Comparison of ENCODE assay signal across 8 cellular contexts in the genomic region with DNA sequence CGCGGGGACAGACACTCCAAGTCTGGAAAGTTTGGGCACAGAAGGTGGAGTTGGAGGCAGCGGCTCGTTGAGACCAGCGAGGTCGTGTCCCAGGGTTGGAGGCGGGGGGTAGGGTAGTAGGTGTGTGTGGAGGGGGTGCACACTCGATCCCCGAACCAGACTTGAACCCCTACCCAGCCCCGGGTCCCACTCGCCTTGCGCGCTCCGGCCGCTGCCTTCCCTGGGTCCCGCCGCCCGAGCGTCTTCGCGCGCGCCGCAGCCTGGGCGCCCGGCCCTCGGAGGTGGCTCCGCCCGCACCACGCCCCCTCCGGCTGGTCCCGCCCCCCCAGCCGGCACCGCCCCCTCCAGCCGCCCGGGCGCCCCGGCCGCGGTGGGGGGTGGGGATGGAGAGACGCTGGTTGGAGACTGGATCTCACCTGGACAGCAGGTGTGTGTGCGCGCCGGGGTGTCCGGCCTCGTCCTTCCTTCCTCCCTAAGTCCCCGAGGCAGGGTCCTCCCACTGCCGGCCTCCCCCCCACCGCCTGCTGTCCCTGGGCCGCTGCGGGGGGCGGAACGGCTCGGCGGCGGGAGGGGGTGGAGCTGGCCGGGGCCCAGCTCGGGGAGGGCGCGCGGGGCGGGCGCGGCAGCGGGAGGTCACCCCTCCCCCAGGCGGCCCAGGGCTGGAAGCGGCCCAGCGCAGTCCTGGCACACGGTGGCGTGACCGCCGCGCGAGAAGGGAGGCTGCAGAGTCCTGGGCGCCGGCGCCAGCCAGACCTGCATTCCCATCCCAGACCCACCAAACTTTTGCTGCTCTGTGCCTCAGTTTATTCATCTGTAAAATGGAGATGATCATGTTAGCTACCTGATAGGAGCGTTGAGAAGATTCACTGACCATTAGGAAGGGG. TPM values are rescaled to one million over a fixed set of nuclear protein-coding genes. Genes with fewer than 3 reads are reported as not detected.
A peak's percentile ranks its signal among the peaks of the same experiment; 100 is the strongest.
DNase-seq lines count a peak whose midpoint lies in the region; ATAC-seq and TF ChIP-seq lines count a peak whose summit lies in the region.

TSS of gene KANK2 (minus strand) at position 255 of the 884 bp plus-strand sequence. CDS start 3,034 bp downstream, outside the sequence.

- DNase-seq in DMS153 (lab: John Stamatoyannopoulos, UW) (peak; percentile 87), SHP77 treated with DMSO at 0.1 percent for 48 hours (lab: John Stamatoyannopoulos, UW) (peak; percentile 24), foreskin keratinocyte (peak; percentile 25 to 53), neural progenitor cell (ENCODE audit: low spot score) (peak; percentile 89)
- peak; percentile 73 for DNase-seq in activated naive CD4-positive, alpha-beta T cell treated with Interleukin-2 at 50 U/mL for 16 hours

- H3K36me3 ChIP-seq in KOPT-K1 (ENCODE audit: insufficient read depth, low read length) (no peaks in the 10 kb centered on the region), neural progenitor cell (no peaks in the 10 kb centered on the region), stomach smooth muscle (ENCODE audit: control insufficient read depth in 2 of 2, insufficient read depth in 2 of 2, low read length in 2 of 2) (peaks cover 12 to 13% of the 10 kb centered on the region in 2 donors)

- TF ChIP-seq CTCF in foreskin keratinocyte (conservative IDR thresholded peaks at IDR 0.05) (no peak), neural progenitor cell (IDR thresholded peaks at IDR 0.05) (no peak)

- no peaks in the 10 kb centered on the region for H3K79me2 ChIP-seq in neural progenitor cell (ENCODE audit: low read depth)

- peaks cover 6% of the 10 kb centered on the region for H4K20me1 ChIP-seq in neural progenitor cell (ENCODE audit: low read depth)

- H3K4me2 ChIP-seq in neural progenitor cell: peak within 1 kb of the TSS; percentile 88

- peaks cover 16% of the 10 kb centered on the region for H3F3A ChIP-seq in neural progenitor cell (ENCODE audit: low read depth)

- no peaks in the 10 kb centered on the region for H3K9me3 Mint-ChIP-seq in neural progenitor cell

- peak within 1 kb of the TSS; percentile 94 for H3K4me3 ChIP-seq in neural progenitor cell
- H3K4me3 ChIP-seq in stomach smooth muscle (ENCODE audit: low read length in 2 of 2): peak within 1 kb of the TSS; percentile 83 to 96

- ATAC-seq in GM21619 (IDR thresholded peaks at IDR 0.05; ENCODE audit: unreplicated experiment): peak; percentile 64
- ATAC-seq in foreskin keratinocyte: peak; percentile 81

- H3K4me1 ChIP-seq in foreskin keratinocyte (no peaks in the 10 kb centered on the region), neural progenitor cell (no peaks in the 10 kb centered on the region), stomach smooth muscle (ENCODE audit: control insufficient read depth, insufficient read depth, low read length) (peaks cover 57% of the 10 kb centered on the region)

- no peak within 1 kb of the TSS for H3K27ac Mint-ChIP-seq in neural progenitor cell

- H3K9me3 ChIP-seq in KOPT-K1 (ENCODE audit: insufficient read depth, low read length, poor library complexity, severe bottlenecking) (no peaks in the 10 kb centered on the region), neural progenitor cell (ENCODE audit: low read depth) (no peaks in the 10 kb centered on the region), stomach smooth muscle (ENCODE audit: control insufficient read depth in 2 of 2, low read length in 2 of 2) (no peaks in the 10 kb centered on the region)

- H3K27ac ChIP-seq in KOPT-K1 (ENCODE audit: low read depth, low read length, poor library complexity, severe bottlenecking): peak within 1 kb of the TSS; percentile 15
- H3K27ac ChIP-seq in foreskin keratinocyte: no peak within 1 kb of the TSS
- no peak within 1 kb of the TSS for H3K27ac ChIP-seq in neural progenitor cell
- H3K27ac ChIP-seq in stomach smooth muscle (ENCODE audit: low read length): peak within 1 kb of the TSS; percentile 88

- H3K9ac ChIP-seq in neural progenitor cell: no peak within 1 kb of the TSS
- H3K9ac ChIP-seq in stomach smooth muscle (ENCODE audit: low read length in 2 of 2): peak within 1 kb of the TSS; percentile 84

- H3K4me3 Mint-ChIP-seq in neural progenitor cell: peak within 1 kb of the TSS; percentile 88

- H3K27me3 Mint-ChIP-seq in neural progenitor cell (ENCODE audit: insufficient read depth, low read depth): peaks cover 10% of the 10 kb centered on the region

- H3K4me1 Mint-ChIP-seq in neural progenitor cell: peaks cover 5% of the 10 kb centered on the region

- no peaks in the 10 kb centered on the region for H3K36me3 Mint-ChIP-seq in neural progenitor cell

- H3K27me3 ChIP-seq in foreskin keratinocyte (no peaks in the 10 kb centered on the region), neural progenitor cell (no peaks in the 10 kb centered on the region), stomach smooth muscle (ENCODE audit: control insufficient read depth in 1 of 2, insufficient read depth in 2 of 2, low read length in 2 of 2) (no peaks in the 10 kb centered on the region)

- H2AFZ ChIP-seq in neural progenitor cell (replicated peaks): peak within 1 kb of the TSS; percentile 94

RNA-seq across cellular contexts. Expression of gene KANK2, which starts in this region (rescaled TPM):
- total RNA-seq in foreskin keratinocyte: 12.3 and 14.5 TPM in 2 replicates
- polyA plus RNA-seq in foreskin keratinocyte: 5.0 and 6.1 TPM in 2 replicates
- total RNA-seq in neural progenitor cell (ENCODE audit: low replicate concordance): 17.5 and 35.4 TPM in 2 replicates

Comparison
In these comparisons a context has a peak if more than half of its experiments do, and no peak if none do; other contexts are left out.
1. DNase-seq: peak in every context shown above with its lines; median percentile 89 in neural progenitor cell; 87 in DMS153; 73 in activated naive CD4-positive, alpha-beta T cell treated with Interleukin-2 at 50 U/mL for 16 hours; 39 in foreskin keratinocyte; 24 in SHP77 treated with DMSO at 0.1 percent for 48 hours.
2. H3K27ac ChIP-seq: peak in KOPT-K1 (single experiment) and stomach smooth muscle (single experiment); none in foreskin keratinocyte (single experiment) and neural progenitor cell (single experiment).